Comparison of ENCODE assay signal across 31 cellular contexts in the genomic region with DNA sequence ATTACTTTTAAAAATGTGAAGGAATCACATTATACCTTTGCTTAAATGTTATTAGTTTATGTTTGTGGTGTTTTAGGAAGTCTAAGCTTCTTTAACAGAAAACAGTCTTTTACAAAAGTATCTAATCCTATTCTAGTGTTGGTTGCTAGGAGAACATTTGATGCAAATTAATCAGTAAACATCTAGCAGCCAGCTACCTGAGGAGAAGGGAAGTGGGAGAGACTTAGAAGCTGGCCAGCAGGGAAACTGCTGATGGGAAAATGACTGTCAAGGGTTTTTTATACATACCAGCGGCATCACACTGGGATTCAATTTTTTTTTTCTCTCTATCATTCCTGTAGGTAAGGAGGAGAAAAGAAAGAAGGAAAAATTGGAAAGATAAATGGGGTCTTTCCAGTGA.
"Had no signal": no experiment of that assay in that cellular context is flagged by ENCODE, and none has a peak within 500 bp of the region (broad histone marks: within the 10 kb centered on the region; RNA-seq: fewer than 3 reads in every experiment).

No MANE protein-coding gene starts in this region.

- H3K4me1 Mint-ChIP-seq: activated CD4-positive, alpha-beta memory T cell treated with anti-CD3 and anti-CD28 coated beads, Interleukin-2, amount 10 ng/mL, durations not matched to agents 7 days and 5 days; activated naive CD4-positive, alpha-beta T cell treated with anti-CD3 and anti-CD28 coated beads, Interleukin-2, amount 50 U/mL, for 24 hours; activated naive CD8-positive, alpha-beta T cell treated with anti-CD3 and anti-CD28 coated beads, Interleukin-2, amount 10 ng/mL, durations not matched to agents 7 days and 5 days; activated T-helper 17 cell treated with anti-CD3 and anti-CD28 coated beads, Interleukin-2, amount 50 U/mL, for 72 hours; brain had no signal

- H3K4me3 ChIP-seq: K562 had no signal

- H3K4me3 Mint-ChIP-seq: activated CD4-positive, alpha-beta memory T cell treated with anti-CD3 and anti-CD28 coated beads, Interleukin-2, amount 10 ng/mL, durations not matched to agents 7 days and 5 days; activated naive CD4-positive, alpha-beta T cell treated with anti-CD3 and anti-CD28 coated beads, Interleukin-2, amount 50 U/mL, for 24 hours; activated naive CD8-positive, alpha-beta T cell treated with anti-CD3 and anti-CD28 coated beads, Interleukin-2, amount 10 ng/mL, durations not matched to agents 7 days and 5 days; activated T-cell treated with anti-CD3 and anti-CD28 coated beads, Interleukin-2, amount 50 U/mL, for 72 hours; activated T-helper 17 cell treated with anti-CD3 and anti-CD28 coated beads, Interleukin-2, amount 50 U/mL, for 72 hours; brain had no signal

- H3K27ac ChIP-seq: VCaP had no signal

- H3K9me3 Mint-ChIP-seq: activated naive CD4-positive, alpha-beta T cell treated with anti-CD3 and anti-CD28 coated beads, Interleukin-2, amount 50 U/mL, for 24 hours; activated naive CD8-positive, alpha-beta T cell treated with anti-CD3 and anti-CD28 coated beads, Interleukin-2, amount 10 ng/mL, durations not matched to agents 7 days and 5 days; brain had no signal

- DNase-seq: activated CD4-positive, alpha-beta memory T cell treated with anti-CD3 and anti-CD28 coated beads, Interleukin-2, amount 10 ng/mL, durations not matched to agents 7 days and 5 days; activated CD4-positive, alpha-beta T cell treated with anti-CD3 and anti-CD28 coated beads for 1 hour; activated CD4-positive, alpha-beta T cell treated with anti-CD3 and anti-CD28 coated beads for 48 hours; activated CD4-positive, CD25-positive, alpha-beta regulatory T cell; activated CD8-positive, alpha-beta memory T cell treated with anti-CD3 and anti-CD28 coated beads for 24 hours; activated effector memory CD4-positive, alpha-beta T cell treated with anti-CD3 and anti-CD28 coated beads, Interleukin-2, amount 50 U/mL, for 16 hours; activated naive CD4-positive, alpha-beta T cell; activated naive CD8-positive, alpha-beta T cell treated with anti-CD3 and anti-CD28 coated beads, Interleukin-2, amount 10 ng/mL, durations not matched to agents 7 days and 5 days; activated T-cell treated with anti-CD3 and anti-CD28 coated beads, Interleukin-2, amount 50 U/mL, for 1 hour; activated T-cell treated with anti-CD3 and anti-CD28 coated beads, Interleukin-2, amount 50 U/mL, for 72 hours; caudate nucleus; cerebellar nuclear complex; NCI-H1105; NCI-H1417 treated with DMSO at 0.1 percent for 48 hours; NCI-H187 treated with DMSO at 0.1 percent for 48 hours; NCI-H2081; NCI-H345; NCI-H524 treated with DMSO at 0.1 percent for 48 hours; NCI-H82; OCI-M1; Right ventricle myocardium superior; SW 1271; T-helper 1 cell; T-helper 2 cell; T-helper 9 cell had no signal

- ATAC-seq: activated T-cell treated with anti-CD3 and anti-CD28 coated beads, Interleukin-2, amount 50 U/mL, for 72 hours; activated T-helper 17 cell treated with anti-CD3 and anti-CD28 coated beads, Interleukin-2, amount 50 U/mL, for 72 hours; K562 had no signal

- H3K27me3 Mint-ChIP-seq: activated CD4-positive, alpha-beta memory T cell treated with anti-CD3 and anti-CD28 coated beads, Interleukin-2, amount 10 ng/mL, durations not matched to agents 7 days and 5 days; activated naive CD4-positive, alpha-beta T cell treated with anti-CD3 and anti-CD28 coated beads, Interleukin-2, amount 50 U/mL, for 24 hours; activated naive CD8-positive, alpha-beta T cell treated with anti-CD3 and anti-CD28 coated beads, Interleukin-2, amount 10 ng/mL, durations not matched to agents 7 days and 5 days; activated T-helper 17 cell treated with anti-CD3 and anti-CD28 coated beads, Interleukin-2, amount 50 U/mL, for 72 hours; brain had no signal

- FAIRE-seq: bronchial epithelial cell, K562 had no signal

- H3K36me3 Mint-ChIP-seq: activated naive CD4-positive, alpha-beta T cell treated with anti-CD3 and anti-CD28 coated beads, Interleukin-2, amount 50 U/mL, for 24 hours; activated naive CD8-positive, alpha-beta T cell treated with anti-CD3 and anti-CD28 coated beads, Interleukin-2, amount 10 ng/mL, durations not matched to agents 7 days and 5 days had no signal

- H3K27ac Mint-ChIP-seq: activated CD4-positive, alpha-beta memory T cell treated with anti-CD3 and anti-CD28 coated beads, Interleukin-2, amount 10 ng/mL, durations not matched to agents 7 days and 5 days; activated naive CD4-positive, alpha-beta T cell treated with anti-CD3 and anti-CD28 coated beads, Interleukin-2, amount 50 U/mL, for 24 hours; activated naive CD8-positive, alpha-beta T cell treated with anti-CD3 and anti-CD28 coated beads, Interleukin-2, amount 10 ng/mL, durations not matched to agents 7 days and 5 days; activated T-cell treated with anti-CD3 and anti-CD28 coated beads, Interleukin-2, amount 50 U/mL, for 72 hours; activated T-helper 17 cell treated with anti-CD3 and anti-CD28 coated beads, Interleukin-2, amount 50 U/mL, for 72 hours; brain had no signal
